8 cellular contexts compared by ENCODE assay signal in the genomic region with DNA sequence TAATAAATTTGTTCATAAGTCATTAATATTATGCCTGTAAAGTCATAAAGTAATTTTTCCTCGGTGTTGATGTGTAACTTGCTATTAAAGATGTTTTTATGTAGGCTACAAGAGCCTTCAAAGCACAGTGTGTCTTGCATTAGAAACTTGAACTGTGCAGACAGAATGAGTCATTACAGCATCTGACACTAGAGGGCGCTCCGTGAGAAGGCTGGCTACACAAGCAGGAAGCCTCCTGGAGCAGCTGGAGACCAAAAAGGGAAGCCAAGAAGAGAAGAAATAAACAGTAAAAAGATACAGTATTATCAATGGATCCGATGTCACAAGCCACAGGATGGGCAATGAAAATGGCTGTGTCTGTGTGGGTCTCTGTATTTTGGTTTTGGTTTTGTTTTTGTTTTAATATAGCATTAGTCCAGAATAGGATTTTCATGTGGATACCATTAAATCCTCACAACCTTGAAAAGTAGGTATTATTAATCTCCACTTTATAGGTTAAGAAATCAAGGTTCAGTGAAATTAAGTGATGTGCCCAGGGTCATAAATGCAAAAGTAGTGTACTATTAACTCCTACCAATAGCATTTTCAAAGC. TPM values are rescaled to one million over a fixed set of nuclear protein-coding genes. Genes with fewer than 3 reads are reported as not detected.
DNase-seq lines count a peak whose midpoint lies in the region; ATAC-seq, FAIRE-seq and TF ChIP-seq lines count a peak whose summit lies in the region.

No MANE protein-coding gene starts in this region.

- H3K27me3 ChIP-seq in NT2/D1 (ENCODE audit: insufficient read depth, insufficient read length), result no peaks in the 10 kb centered on the region

- ATAC-seq in GM19455 (IDR thresholded peaks at IDR 0.05; ENCODE audit: unreplicated experiment) (peak; percentile 78), mucosa of descending colon (peak; percentile 98)

- intact Hi-C loops in mucosa of descending colon (cut with DNase I, micrococcal nuclease), result loop anchor here (2.0 to 5.0 kb wide), 4 partner anchors 43 to 188 kb away; no protein-coding TSS in a partner anchor

- peak; percentile 81 for TF ChIP-seq CTCF in mucosa of descending colon (IDR thresholded peaks at IDR 0.05)

- H3K4me1 ChIP-seq in NT2/D1 (ENCODE audit: insufficient read depth, insufficient read length) (peaks cover 4% of the 10 kb centered on the region), mucosa of descending colon (ENCODE audit: low read depth) (peaks cover 5% of the 10 kb centered on the region)

- peak; percentile 81 for DNase-seq in CMK (ENCODE audit: low read depth)
- peak; percentile 63 for DNase-seq in HS-5 (ENCODE audit: low read depth)
- peak; percentile 83 for DNase-seq in NT2/D1 (ENCODE audit: low read depth, low spot score)
- peak; percentile 72 for DNase-seq in activated CD8-positive, alpha-beta memory T cell treated with anti-CD3 and anti-CD28 coated beads for 4 hours (ENCODE audit: low read depth in 2 of 2)
- peak; percentile 62 to 96 (median 63) for DNase-seq in mucosa of descending colon
- DNase-seq in stimulated activated CD8-positive, alpha-beta memory T cell treated with anti-CD3 and anti-CD28 coated beads, Interleukin-4, amount 100 ng/mL, for 48 hours, result peak; percentile 95

- H3K9me3 ChIP-seq in NT2/D1 (ENCODE audit: insufficient read depth, low read length) (no peaks in the 10 kb centered on the region), mucosa of descending colon (no peaks in the 10 kb centered on the region)

- peak; percentile 51 for FAIRE-seq in endometrium (lab: Jason Lieb, UNC)

- H3K36me3 ChIP-seq in NT2/D1 (ENCODE audit: insufficient read depth, insufficient read length, low read length) (no peaks in the 10 kb centered on the region), mucosa of descending colon (ENCODE audit: low read depth) (no peaks in the 10 kb centered on the region)

- H3K4me3 ChIP-seq in NT2/D1 (ENCODE audit: insufficient read length, low read depth), result no peak overlapping the region
- H3K4me3 ChIP-seq in mucosa of descending colon, result no peak overlapping the region

- H3K9ac ChIP-seq in NT2/D1 (ENCODE audit: insufficient read length, low read depth), result no peak overlapping the region

RNA-seq across cellular contexts. Expression of a gene that starts 16.1 kb away (rescaled TPM):
- 10 to 100 TPM; 22.8 to 43.3 (median 39.6) TPM for total RNA-seq in mucosa of descending colon
